ENCODE assay signal across 32 cellular contexts in genomic region chr18:48962252-48962856, GRCh38. TPM values are rescaled to one million over a fixed set of nuclear protein-coding genes. Genes with fewer than 3 reads are reported as not detected.
A peak's percentile ranks its signal among the peaks of the same experiment; 100 is the strongest.
DNase-seq lines count a peak whose midpoint lies in the region; ATAC-seq, FAIRE-seq and TF ChIP-seq lines count a peak whose summit lies in the region.
"Had no signal": no experiment of that assay in that cellular context is flagged by ENCODE, and none has a peak within 500 bp of the region (broad histone marks: within the 10 kb centered on the region; RNA-seq: fewer than 3 reads in every experiment).

No MANE protein-coding gene starts in this region.

- no peak overlapping the region for H3K23ac ChIP-seq in H1 (ENCODE audit: insufficient read length)

- no peak overlapping the region for H3K14ac ChIP-seq in H1 (ENCODE audit: insufficient read length)

- H2BK15ac ChIP-seq in H1 (ENCODE audit: low read length), result peak overlapping the region; percentile 89; the same call in 1 of the 2 replicates

- FAIRE-seq in H1 (lab: Jason Lieb, UNC), result no peak
- FAIRE-seq: GM12892, pancreas had no signal

- H4K5ac ChIP-seq in H1 (ENCODE audit: insufficient read length, low read depth, low read length), result no peak overlapping the region

- H3K4me1 ChIP-seq in HEK293 (ENCODE audit: control insufficient read depth, insufficient read depth, low read length) (peaks cover 22% of the 10 kb centered on the region), H1 (replicated peaks in 1 of 4; ENCODE audit: control insufficient read depth in 3 of 4, insufficient read depth in 4 of 4, low read length in 3 of 4) (peaks cover 9 to 17% (median 13%) of the 10 kb centered on the region in 4 experiments), upper lobe of left lung (peaks cover 2 to 8% (median 7%) of the 10 kb centered on the region in 4 donors)
- H3K4me1 ChIP-seq: pancreas had no signal

- no peak overlapping the region for H3K4ac ChIP-seq in H1 (replicated peaks; ENCODE audit: insufficient read length, low read depth, low read length)

- ATAC-seq in upper lobe of left lung (ENCODE audit: low FRiP score in 2 of 2), result no peak
- ATAC-seq in GM21381 (IDR thresholded peaks at IDR 0.05; ENCODE audit: unreplicated experiment), result no peak

- no peaks in the 10 kb centered on the region for H3K79me2 ChIP-seq in H1 (ENCODE audit: control insufficient read depth in 1 of 2, insufficient read depth in 2 of 2, low read length in 2 of 2)

- no peak for TF ChIP-seq RAD21 in H1 (IDR thresholded peaks at IDR 0.05 in 1 of 2, conservative IDR thresholded peaks at IDR 0.05 in 1 of 2; ENCODE audit: low read depth in 2 of 2, low read length in 2 of 2)

- H3K36me3 ChIP-seq in HEK293 (ENCODE audit: control insufficient read depth in 2 of 2, insufficient read depth in 1 of 2, low read length in 2 of 2) (no peaks in the 10 kb centered on the region), H1 (ENCODE audit: control insufficient read depth in 2 of 4, insufficient read depth in 4 of 4, low read length in 3 of 4) (no peaks in the 10 kb centered on the region), upper lobe of left lung (no peaks in the 10 kb centered on the region)
- H3K36me3 ChIP-seq: ascending aorta, heart right ventricle, pancreas, stomach had no signal

- H3K36me3 Mint-ChIP-seq in nephron progenitor cell (ENCODE audit: low read depth), result no peaks in the 10 kb centered on the region
- H3K36me3 Mint-ChIP-seq: activated naive CD4-positive, alpha-beta T cell treated with anti-CD3 and anti-CD28 coated beads, Interleukin-2, amount 10 ng/mL, durations not matched to agents 7 days and 5 days; IgD-negative memory B cell; memory B cell; naive thymus-derived CD4-positive, alpha-beta T cell had no signal

- H3K18ac ChIP-seq in H1 (ENCODE audit: extremely low read depth, low read length), result peak overlapping the region; percentile 62; the same call in 1 of the 2 replicates

- peak overlapping the region; percentile 82; the same call in 1 of the 2 replicates for H2BK5ac ChIP-seq in H1 (ENCODE audit: low read depth, low read length)

- POLR2A ChIA-PET in HEK293 (lab: Yijun Ruan, JAX) (interaction anchor here (3.4 kb wide), 1 partner anchor 10 kb away, joined by 19 read pairs; no protein-coding TSS in a partner anchor), H1 (lab: Charles Lee; ENCODE audit: partially characterized antibody) (interaction anchor here (1.0 to 2.8 kb wide), 4 partner anchors 10 to 26 kb away, joined by 3 to 16 read pairs (median 5); no protein-coding TSS in a partner anchor)

- TF ChIP-seq EP300 in H1 (IDR thresholded peaks at IDR 0.05; ENCODE audit: borderline replicate concordance in 1 of 2, low read depth in 2 of 2, low read length in 2 of 2), result no peak
- TF ChIP-seq EP300 in upper lobe of left lung (IDR thresholded peaks at IDR 0.05), result no peak

- peaks cover 32% of the 10 kb centered on the region for H3K27me3 Mint-ChIP-seq in nephron progenitor cell (ENCODE audit: low read depth, poor library complexity)

- H3K27me3 ChIP-seq in H1 (replicated peaks in 1 of 4; ENCODE audit: control insufficient read depth in 3 of 4, extremely low read depth in 1 of 4, insufficient read depth in 3 of 4, low read length in 3 of 4) (peaks cover 0 to 3% (median 1%) of the 10 kb centered on the region in 4 experiments; a peak in 2 of 7 replicates), upper lobe of left lung (no peaks in the 10 kb centered on the region)
- H3K27me3 ChIP-seq: ascending aorta, heart right ventricle, pancreas, stomach had no signal

- no peak for DNase-seq in H1 (ENCODE audit: low read depth in 1 of 2, low spot score in 2 of 2)
- DNase-seq in nephron progenitor cell, result no peak
- no peak for DNase-seq in upper lobe of left lung
- DNase-seq in NCI-H2227 (lab: John Stamatoyannopoulos, UW; ENCODE audit: unreplicated experiment), result no peak
- DNase-seq in activated CD8-positive, alpha-beta memory T cell treated with anti-CD3 and anti-CD28 coated beads, Interleukin-2, amount 50 U/mL, for 4 hours, result no peak
- DNase-seq: activated CD4-positive, alpha-beta T cell treated with anti-CD3 and anti-CD28 coated beads, Interleukin-2, amount 10 ng/mL, durations not matched to agents 7 days and 5 days; activated naive CD4-positive, alpha-beta T cell treated with anti-CD3 and anti-CD28 coated beads, Interleukin-2, amount 10 ng/mL, durations not matched to agents 7 days and 5 days; Calu3; caudate nucleus; dermis blood vessel endothelial cell; HCEC 1CT; heart right ventricle; left cardiac atrium; naive thymus-derived CD4-positive, alpha-beta T cell; NCI-H1092 treated with DMSO at 0.1 percent for 48 hours; NCI-H2029; NCI-H345; NCI-H774; pancreas; right cardiac atrium; SK-N-SH; stomach; T-helper 2 cell had no signal

- TF ChIP-seq CTCF in HEK293 (tag by site-specific recombination; IDR thresholded peaks at IDR 0.05), result no peak
- TF ChIP-seq CTCF in H1 (IDR thresholded peaks at IDR 0.05; ENCODE audit: control extremely low read depth in 1 of 3, insufficient read depth in 1 of 3, low read depth in 1 of 3, low read length in 3 of 3), result no peak
- TF ChIP-seq CTCF in nephron progenitor cell (IDR thresholded peaks at IDR 0.05), result no peak
- TF ChIP-seq CTCF in upper lobe of left lung (IDR thresholded peaks at IDR 0.05), result no peak

- no peak overlapping the region for H3K4me2 ChIP-seq in H1 (ENCODE audit: insufficient read depth in 1 of 2, low read depth in 2 of 2, low read length in 2 of 2)
- H3K4me2 ChIP-seq: SK-N-SH had no signal

- WGBS in H1 (ENCODE audit: extremely low coverage in 1 of 2, insufficient coverage in 1 of 2, insufficient read length in 1 of 2, insufficient replicate concordance in 2 of 2, low coverage in 1 of 2, low lambda C conversion rate in 2 of 2, missing lambda C conversion rate in 1 of 2), 2 experiments, result 97% methylated on average over 7 of the region's 7 CpGs; no CpG with 5 or more reads in 1 of the 2 experiments
- 80 to 90% methylated on average over 7 of the region's 7 CpGs for WGBS in upper lobe of left lung, 2 donors

- no peak overlapping the region for H2AFZ ChIP-seq in H1 (ENCODE audit: low read length)

- peak overlapping the region; percentile 95; the same call in 1 of the 2 replicates for H2BK12ac ChIP-seq in H1 (ENCODE audit: low read depth, low read length)

- no peaks in the 10 kb centered on the region for H3K23me2 ChIP-seq in H1 (ENCODE audit: low read depth, low read length)

- H2BK120ac ChIP-seq in H1 (replicated peaks; ENCODE audit: low read depth, low read length), result no peak overlapping the region

- no peaks in the 10 kb centered on the region for H3K9me3 ChIP-seq in HEK293 (ENCODE audit: control insufficient read depth, insufficient read depth, low read depth, low read length)
- H3K9me3 ChIP-seq in H1 (ENCODE audit: insufficient read depth in 2 of 2, low read depth in 1 of 2, low read length in 1 of 2), result no peaks in the 10 kb centered on the region
- H3K9me3 ChIP-seq in upper lobe of left lung, result no peaks in the 10 kb centered on the region
- H3K9me3 ChIP-seq: ascending aorta, heart right ventricle, pancreas, SK-N-SH, stomach had no signal

- no peak overlapping the region for H3K56ac ChIP-seq in H1 (replicated peaks; ENCODE audit: insufficient read length, low read depth, low read length)

- H3K4me3 Mint-ChIP-seq in nephron progenitor cell, result peak overlapping the region; percentile 5
- H3K4me3 Mint-ChIP-seq: activated CD4-positive, alpha-beta T cell treated with anti-CD3 and anti-CD28 coated beads, Interleukin-2, amount 10 ng/mL, durations not matched to agents 7 days and 5 days; activated naive CD4-positive, alpha-beta T cell treated with anti-CD3 and anti-CD28 coated beads, Interleukin-2, amount 10 ng/mL, durations not matched to agents 7 days and 5 days; activated T-helper 1 cell treated with anti-CD3 and anti-CD28 coated beads, Interleukin-12 subunit alpha, Interleukin-12 subunit beta, Interleukin-2, Interleukin-4 antibody, amounts not matched to agents 30 ng/mL and 10 ng/mL and 1 ng/mL, durations not matched to agents 14 hours and 24 hours and 36 hours; memory B cell; naive thymus-derived CD4-positive, alpha-beta T cell had no signal

- H2BK20ac ChIP-seq in H1 (ENCODE audit: low read length), result peak overlapping the region; percentile 94

- no peak overlapping the region; the same call in 1 of the 2 replicates for H3K27ac ChIP-seq in HEK293 (ENCODE audit: extremely low read depth, low read depth, low read length)
- H3K27ac ChIP-seq in H1 (ENCODE audit: low read depth, low read length), result no peak overlapping the region
- H3K27ac ChIP-seq in upper lobe of left lung, result peak overlapping the region; percentile 13 to 69 (median 46)
- H3K27ac ChIP-seq: ascending aorta, C4-2B, heart right ventricle, pancreas, VCaP had no signal

- no peak overlapping the region for H4K8ac ChIP-seq in H1 (ENCODE audit: extremely low read depth, insufficient read depth, low read length)

- peak overlapping the region; percentile 99 for H2AK5ac ChIP-seq in H1 (ENCODE audit: low read depth, low read length)

- H3K4me1 Mint-ChIP-seq in nephron progenitor cell, result peaks cover 36% of the 10 kb centered on the region
- H3K4me1 Mint-ChIP-seq: activated naive CD4-positive, alpha-beta T cell treated with anti-CD3 and anti-CD28 coated beads, Interleukin-2, amount 10 ng/mL, durations not matched to agents 7 days and 5 days; memory B cell had no signal

- no peak overlapping the region for H3K27ac Mint-ChIP-seq in nephron progenitor cell
- H3K27ac Mint-ChIP-seq: activated CD4-positive, alpha-beta T cell treated with anti-CD3 and anti-CD28 coated beads, Interleukin-2, amount 10 ng/mL, durations not matched to agents 7 days and 5 days; activated naive CD4-positive, alpha-beta T cell treated with anti-CD3 and anti-CD28 coated beads, Interleukin-2, amount 10 ng/mL, durations not matched to agents 7 days and 5 days; activated T-helper 1 cell treated with anti-CD3 and anti-CD28 coated beads, Interleukin-12 subunit alpha, Interleukin-12 subunit beta, Interleukin-2, Interleukin-4 antibody, amounts not matched to agents 30 ng/mL and 10 ng/mL and 1 ng/mL, durations not matched to agents 14 hours and 24 hours and 36 hours; memory B cell had no signal

- H3K9ac ChIP-seq in H1 (replicated peaks in 1 of 4; ENCODE audit: extremely low read depth in 1 of 4, low read depth in 3 of 4, low read length in 3 of 4), result no peak overlapping the region
- H3K9ac ChIP-seq: SK-N-SH had no signal

- H3K9me3 Mint-ChIP-seq in nephron progenitor cell, result no peaks in the 10 kb centered on the region
- H3K9me3 Mint-ChIP-seq: activated CD4-positive, alpha-beta T cell treated with anti-CD3 and anti-CD28 coated beads, Interleukin-2, amount 10 ng/mL, durations not matched to agents 7 days and 5 days; activated naive CD4-positive, alpha-beta T cell treated with anti-CD3 and anti-CD28 coated beads, Interleukin-2, amount 10 ng/mL, durations not matched to agents 7 days and 5 days; activated T-helper 1 cell treated with anti-CD3 and anti-CD28 coated beads, Interleukin-12 subunit alpha, Interleukin-12 subunit beta, Interleukin-2, Interleukin-4 antibody, amounts not matched to agents 30 ng/mL and 10 ng/mL and 1 ng/mL, durations not matched to agents 14 hours and 24 hours and 36 hours; IgD-negative memory B cell; memory B cell; naive thymus-derived CD4-positive, alpha-beta T cell had no signal

- H3K79me1 ChIP-seq in H1 (ENCODE audit: low read depth, low read length), result no peaks in the 10 kb centered on the region

- no peak overlapping the region for H3K4me3 ChIP-seq in HEK293 (ENCODE audit: low read depth, low read length)
- no peak overlapping the region for H3K4me3 ChIP-seq in H1 (ENCODE audit: extremely low read depth in 1 of 4, insufficient read depth in 2 of 4, low read depth in 3 of 4, low read length in 4 of 4)
- H3K4me3 ChIP-seq in upper lobe of left lung, result no peak overlapping the region
- H3K4me3 ChIP-seq: ascending aorta, heart right ventricle, pancreas, stomach had no signal

- CTCF ChIA-PET in HEK293 (lab: Yijun Ruan, JAX), result interaction anchor here (1.2 to 1.5 kb wide), 3 partner anchors 10 to 51 kb away, joined by 3 to 5 read pairs (median 5); no protein-coding TSS in a partner anchor
- CTCF ChIA-PET in H1 (lab: Charles Lee; ENCODE audit: partially characterized antibody), result interaction anchor here (0.6 to 2.5 kb wide), 10 partner anchors 9 to 189 kb away, joined by 3 to 12 read pairs (median 3); no protein-coding TSS in a partner anchor

- TF ChIP-seq POLR2A in H1 (IDR thresholded peaks at IDR 0.05; ENCODE audit: control extremely low read depth in 1 of 2, low read depth in 2 of 2, low read length in 2 of 2) (no peak), upper lobe of left lung (IDR thresholded peaks at IDR 0.05) (no peak)

- H4K91ac ChIP-seq in H1 (replicated peaks; ENCODE audit: insufficient read length, low read length), result peak overlapping the region; percentile 45

- H4K20me1 ChIP-seq in H1 (replicated peaks in 1 of 2; ENCODE audit: control insufficient read depth in 1 of 2, insufficient read depth in 2 of 2, low read length in 2 of 2), result no peaks in the 10 kb centered on the region

RNA-seq across cellular contexts. Expression of gene SMAD7, which starts 11.6 kb away (rescaled TPM):
- total RNA-seq in H1 (2021; fragmentation: NEBNext Ultra II Directional; extraction: Animal tissue kit (Norgen Biotek cat#: 25700)), result 13.8 and 15.5 TPM in 2 replicates
- polyA plus RNA-seq in H1 (2011; rRNA removed), result 6.5 and 6.6 TPM in 2 replicates
- 6.1 TPM for polyA plus RNA-seq in H1 (2011; cell fraction: cytosol; rRNA removed)
- polyA plus RNA-seq in H1 (2011; cell fraction: nucleus; rRNA removed), result 9.4 TPM
- 3.7 to 4.5 TPM (median 4.3 TPM) in 4 replicates for polyA plus RNA-seq in H1 (2012, experiment 1 of 2)
- 4.8 TPM for polyA plus RNA-seq in H1 (2012, experiment 2 of 2)
- polyA plus RNA-seq in H1 (2013, experiment 1 of 2), result 12.4 TPM
- 12.0 TPM for polyA plus RNA-seq in H1 (2013, experiment 2 of 2)
- polyA minus RNA-seq in H1 (2011; rRNA and poly(A)+ RNA removed), result 10.3 and 13.5 TPM in 2 replicates
- 9.7 TPM for polyA minus RNA-seq in H1 (2011; cell fraction: cytosol; rRNA and poly(A)+ RNA removed)
- polyA minus RNA-seq in H1 (2011; cell fraction: nucleus; rRNA and poly(A)+ RNA removed), result 9.4 TPM
- 10 to 100 TPM; 39.6 to 89.0 (median 61.5) TPM for total RNA-seq in upper lobe of left lung

Comparison
In these comparisons a context has a peak if more than half of its experiments do, and no peak if none do; other contexts are left out.
1. H3K27ac ChIP-seq: peak in upper lobe of left lung (4 of 4); none in HEK293 (single experiment) and H1 (single experiment).